In genomic region chr2:27713201-27713600, GRCh38 we compare ENCODE assay signal across 35 cellular contexts.
"Had no signal": no experiment of that assay in that cellular context is flagged by ENCODE, and none has a peak within 500 bp of the region (broad histone marks: within the 10 kb centered on the region; RNA-seq: fewer than 3 reads in every experiment).

No MANE protein-coding gene starts in this region.

- H3K4me1 ChIP-seq: pancreas, prostate gland had no signal

- H3K4me3 Mint-ChIP-seq: activated naive CD4-positive, alpha-beta T cell treated with anti-CD3 and anti-CD28 coated beads, Interleukin-2, amount 10 ng/mL, durations not matched to agents 7 days and 5 days; activated naive CD8-positive, alpha-beta T cell treated with anti-CD3 and anti-CD28 coated beads, Interleukin-2, amount 10 ng/mL, durations not matched to agents 7 days and 5 days; activated T-cell treated with anti-CD3 and anti-CD28 coated beads, Interleukin-2, amount 50 U/mL, for 24 hours; natural killer cell; stimulated activated naive B cell treated with anti-CD40 and anti-IgM and Interleukin-4, amounts not matched to agents 10 μg/mL and 1 μg/mL and 100 μg/mL, for 72 hours; T-helper 1 cell treated with Interleukin-12 subunit alpha and Interleukin-12 subunit beta and Interleukin-4 antibody, amounts not matched to agents 30 μg/mL and 1 μg/mL, for 36 hours had no signal

- H3K27me3 ChIP-seq: pancreas, sigmoid colon, suprapubic skin had no signal

- H3K27ac Mint-ChIP-seq: activated naive CD4-positive, alpha-beta T cell treated with anti-CD3 and anti-CD28 coated beads, Interleukin-2, amount 10 ng/mL, durations not matched to agents 7 days and 5 days; activated naive CD8-positive, alpha-beta T cell treated with anti-CD3 and anti-CD28 coated beads, Interleukin-2, amount 10 ng/mL, durations not matched to agents 7 days and 5 days; activated T-cell treated with anti-CD3 and anti-CD28 coated beads, Interleukin-2, amount 50 U/mL, for 24 hours; natural killer cell; stimulated activated naive B cell treated with anti-CD40 and anti-IgM and Interleukin-4, amounts not matched to agents 10 μg/mL and 1 μg/mL and 100 μg/mL, for 72 hours; T-helper 1 cell treated with Interleukin-12 subunit alpha and Interleukin-12 subunit beta and Interleukin-4 antibody, amounts not matched to agents 30 μg/mL and 1 μg/mL, for 36 hours had no signal

- H3K4me3 ChIP-seq: lower lobe of right lung, pancreas, prostate gland, sigmoid colon, stomach, suprapubic skin had no signal

- H3K9me3 Mint-ChIP-seq: activated naive CD4-positive, alpha-beta T cell treated with anti-CD3 and anti-CD28 coated beads, Interleukin-2, amount 10 ng/mL, durations not matched to agents 7 days and 5 days; activated naive CD8-positive, alpha-beta T cell treated with anti-CD3 and anti-CD28 coated beads, Interleukin-2, amount 10 ng/mL, durations not matched to agents 7 days and 5 days; activated T-cell treated with anti-CD3 and anti-CD28 coated beads, Interleukin-2, amount 50 U/mL, for 24 hours; natural killer cell; stimulated activated naive B cell treated with anti-CD40 and anti-IgM and Interleukin-4, amounts not matched to agents 10 μg/mL and 1 μg/mL and 100 μg/mL, for 72 hours; T-helper 1 cell treated with Interleukin-12 subunit alpha and Interleukin-12 subunit beta and Interleukin-4 antibody, amounts not matched to agents 30 μg/mL and 1 μg/mL, for 36 hours had no signal

- ATAC-seq: left colon; lower lobe of right lung; natural killer cell; pancreas; stimulated activated naive B cell treated with anti-CD40 and anti-IgM and Interleukin-4, amounts not matched to agents 10 μg/mL and 1 μg/mL and 100 μg/mL, for 72 hours had no signal

- H3K4me2 ChIP-seq: SK-N-SH had no signal

- H3K9ac ChIP-seq: SK-N-SH had no signal

- FAIRE-seq: keratinocyte, pancreas, small intestine, TTC549, urothelium cell line had no signal

- H3K27ac ChIP-seq: lower lobe of right lung, pancreas, prostate gland, suprapubic skin, VCaP had no signal

- H3K9me3 ChIP-seq: lower lobe of right lung, pancreas, prostate gland, sigmoid colon, SK-N-SH, stomach, suprapubic skin had no signal

- H3K36me3 ChIP-seq: lower lobe of right lung, pancreas, prostate gland, sigmoid colon, stomach, suprapubic skin had no signal

- H3K36me3 Mint-ChIP-seq: activated naive CD4-positive, alpha-beta T cell treated with anti-CD3 and anti-CD28 coated beads, Interleukin-2, amount 10 ng/mL, durations not matched to agents 7 days and 5 days; activated naive CD8-positive, alpha-beta T cell treated with anti-CD3 and anti-CD28 coated beads, Interleukin-2, amount 10 ng/mL, durations not matched to agents 7 days and 5 days; natural killer cell; stimulated activated naive B cell treated with anti-CD40 and anti-IgM and Interleukin-4, amounts not matched to agents 10 μg/mL and 1 μg/mL and 100 μg/mL, for 72 hours had no signal

- DNase-seq: activated CD4-positive, alpha-beta T cell treated with anti-CD3 and anti-CD28 coated beads for 48 hours; activated CD4-positive, alpha-beta T cell treated with anti-CD3 and anti-CD28 coated beads, Interleukin-2, amount 50 U/mL, for 48 hours; activated CD8-positive, alpha-beta memory T cell treated with anti-CD3 and anti-CD28 coated beads, Interleukin-2, amount 50 U/mL, for 48 hours; activated gamma-delta T cell; activated naive CD4-positive, alpha-beta T cell treated with anti-CD3 and anti-CD28 coated beads, Interleukin-2, amount 10 ng/mL, durations not matched to agents 7 days and 5 days; activated naive CD8-positive, alpha-beta T cell treated with anti-CD3 and anti-CD28 coated beads, Interleukin-2, amount 10 ng/mL, durations not matched to agents 7 days and 5 days; activated T-cell treated with anti-CD3 and anti-CD28 coated beads, Interleukin-2, amount 50 U/mL, for 24 hours; caudate nucleus; dermis blood vessel endothelial cell; effector CD4-positive, alpha-beta T cell; head of caudate nucleus; hippocampal formation; left colon; lower lobe of right lung; mesenchymal stem cell; natural killer cell; pancreas; retina; sigmoid colon; SK-N-SH; small intestine; stimulated activated CD4-positive, alpha-beta T cell treated with anti-CD3 and anti-CD28 coated beads, Interleukin-4, amount 100 ng/mL, for 4 hours; stimulated activated CD8-positive, alpha-beta memory T cell treated with anti-CD3 and anti-CD28 coated beads, Interleukin-4, amount 100 ng/mL, for 48 hours; stimulated activated naive B cell treated with anti-CD40 and anti-IgM and Interleukin-4, amounts not matched to agents 10 μg/mL and 1 μg/mL and 100 μg/mL, for 72 hours; stomach; SW 1271; T-helper 9 cell; trophoblast cell had no signal
